Comparison of ENCODE assay signal across 1 cellular context in the genomic region with DNA sequence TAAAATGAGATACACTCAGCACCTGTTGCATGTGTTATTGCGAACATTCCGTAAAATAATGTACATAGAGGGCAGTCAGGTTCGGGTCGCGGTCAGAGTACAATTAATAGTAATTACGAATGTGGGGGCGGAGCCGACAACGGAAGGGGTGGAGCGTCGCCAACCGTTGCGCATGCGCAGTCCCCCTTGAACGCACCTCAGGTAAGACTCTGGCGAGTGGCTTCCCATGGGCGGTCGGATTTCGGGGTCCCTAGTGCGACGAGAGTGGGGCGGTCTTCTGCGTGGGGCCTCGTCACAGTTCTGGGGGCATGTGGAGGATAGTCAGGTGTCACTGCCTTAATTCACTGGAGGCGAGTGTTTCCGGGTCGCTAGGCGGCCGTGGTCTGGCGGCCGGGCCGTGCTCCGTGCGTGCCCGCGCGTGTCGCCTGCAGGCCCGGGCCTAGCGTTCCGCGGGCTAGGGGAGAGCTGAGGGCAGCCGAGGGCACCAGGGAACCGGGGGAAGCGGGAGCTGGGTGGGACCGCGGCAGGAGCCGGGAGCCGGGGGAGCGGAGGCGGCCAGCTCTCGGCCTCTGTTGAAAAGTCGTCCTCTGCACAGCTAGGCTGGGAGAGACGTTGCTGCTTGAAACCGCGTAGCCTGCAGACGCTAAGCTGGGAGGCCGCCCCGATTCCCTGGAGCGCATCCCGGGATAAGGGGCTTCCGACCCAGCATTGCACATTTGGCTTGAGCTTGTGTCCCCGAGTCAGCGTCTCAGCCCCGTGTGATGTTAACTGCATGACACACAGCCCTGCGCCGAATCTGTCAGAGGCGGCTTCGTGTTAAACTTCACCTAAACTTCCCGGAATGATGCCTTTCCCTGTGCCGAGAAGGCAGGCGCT.
TF ChIP-seq lines count a peak whose summit lies in the region.

A gene (plus strand): TSS at position 177 of the 876 bp plus-strand sequence. CDS start 3,209 bp downstream, outside the sequence.

TF ChIP-seq in K562, 482 proteins besides CTCF, POLR2A, EP300 and RAD21 (continued from another document and continues in another):
- TF ChIP-seq, protein P1, sequence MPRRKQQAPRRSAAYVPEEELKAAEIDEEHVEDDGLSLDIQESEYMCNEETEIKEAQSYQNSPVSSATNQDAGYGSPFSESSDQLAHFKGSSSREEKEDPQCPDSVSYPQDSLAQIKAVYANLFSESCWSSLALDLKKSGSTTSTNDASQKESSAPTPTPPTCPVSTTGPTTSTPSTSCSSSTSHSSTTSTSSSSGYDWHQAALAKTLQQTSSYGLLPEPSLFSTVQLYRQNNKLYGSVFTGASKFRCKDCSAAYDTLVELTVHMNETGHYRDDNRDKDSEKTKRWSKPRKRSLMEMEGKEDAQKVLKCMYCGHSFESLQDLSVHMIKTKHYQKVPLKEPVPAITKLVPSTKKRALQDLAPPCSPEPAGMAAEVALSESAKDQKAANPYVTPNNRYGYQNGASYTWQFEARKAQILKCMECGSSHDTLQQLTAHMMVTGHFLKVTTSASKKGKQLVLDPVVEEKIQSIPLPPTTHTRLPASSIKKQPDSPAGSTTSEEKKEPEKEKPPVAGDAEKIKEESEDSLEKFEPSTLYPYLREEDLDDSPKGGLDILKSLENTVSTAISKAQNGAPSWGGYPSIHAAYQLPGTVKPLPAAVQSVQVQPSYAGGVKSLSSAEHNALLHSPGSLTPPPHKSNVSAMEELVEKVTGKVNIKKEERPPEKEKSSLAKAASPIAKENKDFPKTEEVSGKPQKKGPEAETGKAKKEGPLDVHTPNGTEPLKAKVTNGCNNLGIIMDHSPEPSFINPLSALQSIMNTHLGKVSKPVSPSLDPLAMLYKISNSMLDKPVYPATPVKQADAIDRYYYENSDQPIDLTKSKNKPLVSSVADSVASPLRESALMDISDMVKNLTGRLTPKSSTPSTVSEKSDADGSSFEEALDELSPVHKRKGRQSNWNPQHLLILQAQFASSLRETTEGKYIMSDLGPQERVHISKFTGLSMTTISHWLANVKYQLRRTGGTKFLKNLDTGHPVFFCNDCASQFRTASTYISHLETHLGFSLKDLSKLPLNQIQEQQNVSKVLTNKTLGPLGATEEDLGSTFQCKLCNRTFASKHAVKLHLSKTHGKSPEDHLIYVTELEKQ (CRISPR knock-in tag; IDR thresholded peaks at IDR 0.05), result no peak
- 0 out of 2 replicates have a peak, but pooled peaks have one; percentile 52 for TF ChIP-seq ZBTB1 (CRISPR knock-in tag; IDR thresholded peaks at IDR 0.05; ENCODE audit: borderline replicate concordance, low read depth)
- peak; percentile 98 for TF ChIP-seq NRF1 (conservative IDR thresholded peaks at IDR 0.05 in 1 of 2, IDR thresholded peaks at IDR 0.05 in 1 of 2)
- TF ChIP-seq, protein P2, sequence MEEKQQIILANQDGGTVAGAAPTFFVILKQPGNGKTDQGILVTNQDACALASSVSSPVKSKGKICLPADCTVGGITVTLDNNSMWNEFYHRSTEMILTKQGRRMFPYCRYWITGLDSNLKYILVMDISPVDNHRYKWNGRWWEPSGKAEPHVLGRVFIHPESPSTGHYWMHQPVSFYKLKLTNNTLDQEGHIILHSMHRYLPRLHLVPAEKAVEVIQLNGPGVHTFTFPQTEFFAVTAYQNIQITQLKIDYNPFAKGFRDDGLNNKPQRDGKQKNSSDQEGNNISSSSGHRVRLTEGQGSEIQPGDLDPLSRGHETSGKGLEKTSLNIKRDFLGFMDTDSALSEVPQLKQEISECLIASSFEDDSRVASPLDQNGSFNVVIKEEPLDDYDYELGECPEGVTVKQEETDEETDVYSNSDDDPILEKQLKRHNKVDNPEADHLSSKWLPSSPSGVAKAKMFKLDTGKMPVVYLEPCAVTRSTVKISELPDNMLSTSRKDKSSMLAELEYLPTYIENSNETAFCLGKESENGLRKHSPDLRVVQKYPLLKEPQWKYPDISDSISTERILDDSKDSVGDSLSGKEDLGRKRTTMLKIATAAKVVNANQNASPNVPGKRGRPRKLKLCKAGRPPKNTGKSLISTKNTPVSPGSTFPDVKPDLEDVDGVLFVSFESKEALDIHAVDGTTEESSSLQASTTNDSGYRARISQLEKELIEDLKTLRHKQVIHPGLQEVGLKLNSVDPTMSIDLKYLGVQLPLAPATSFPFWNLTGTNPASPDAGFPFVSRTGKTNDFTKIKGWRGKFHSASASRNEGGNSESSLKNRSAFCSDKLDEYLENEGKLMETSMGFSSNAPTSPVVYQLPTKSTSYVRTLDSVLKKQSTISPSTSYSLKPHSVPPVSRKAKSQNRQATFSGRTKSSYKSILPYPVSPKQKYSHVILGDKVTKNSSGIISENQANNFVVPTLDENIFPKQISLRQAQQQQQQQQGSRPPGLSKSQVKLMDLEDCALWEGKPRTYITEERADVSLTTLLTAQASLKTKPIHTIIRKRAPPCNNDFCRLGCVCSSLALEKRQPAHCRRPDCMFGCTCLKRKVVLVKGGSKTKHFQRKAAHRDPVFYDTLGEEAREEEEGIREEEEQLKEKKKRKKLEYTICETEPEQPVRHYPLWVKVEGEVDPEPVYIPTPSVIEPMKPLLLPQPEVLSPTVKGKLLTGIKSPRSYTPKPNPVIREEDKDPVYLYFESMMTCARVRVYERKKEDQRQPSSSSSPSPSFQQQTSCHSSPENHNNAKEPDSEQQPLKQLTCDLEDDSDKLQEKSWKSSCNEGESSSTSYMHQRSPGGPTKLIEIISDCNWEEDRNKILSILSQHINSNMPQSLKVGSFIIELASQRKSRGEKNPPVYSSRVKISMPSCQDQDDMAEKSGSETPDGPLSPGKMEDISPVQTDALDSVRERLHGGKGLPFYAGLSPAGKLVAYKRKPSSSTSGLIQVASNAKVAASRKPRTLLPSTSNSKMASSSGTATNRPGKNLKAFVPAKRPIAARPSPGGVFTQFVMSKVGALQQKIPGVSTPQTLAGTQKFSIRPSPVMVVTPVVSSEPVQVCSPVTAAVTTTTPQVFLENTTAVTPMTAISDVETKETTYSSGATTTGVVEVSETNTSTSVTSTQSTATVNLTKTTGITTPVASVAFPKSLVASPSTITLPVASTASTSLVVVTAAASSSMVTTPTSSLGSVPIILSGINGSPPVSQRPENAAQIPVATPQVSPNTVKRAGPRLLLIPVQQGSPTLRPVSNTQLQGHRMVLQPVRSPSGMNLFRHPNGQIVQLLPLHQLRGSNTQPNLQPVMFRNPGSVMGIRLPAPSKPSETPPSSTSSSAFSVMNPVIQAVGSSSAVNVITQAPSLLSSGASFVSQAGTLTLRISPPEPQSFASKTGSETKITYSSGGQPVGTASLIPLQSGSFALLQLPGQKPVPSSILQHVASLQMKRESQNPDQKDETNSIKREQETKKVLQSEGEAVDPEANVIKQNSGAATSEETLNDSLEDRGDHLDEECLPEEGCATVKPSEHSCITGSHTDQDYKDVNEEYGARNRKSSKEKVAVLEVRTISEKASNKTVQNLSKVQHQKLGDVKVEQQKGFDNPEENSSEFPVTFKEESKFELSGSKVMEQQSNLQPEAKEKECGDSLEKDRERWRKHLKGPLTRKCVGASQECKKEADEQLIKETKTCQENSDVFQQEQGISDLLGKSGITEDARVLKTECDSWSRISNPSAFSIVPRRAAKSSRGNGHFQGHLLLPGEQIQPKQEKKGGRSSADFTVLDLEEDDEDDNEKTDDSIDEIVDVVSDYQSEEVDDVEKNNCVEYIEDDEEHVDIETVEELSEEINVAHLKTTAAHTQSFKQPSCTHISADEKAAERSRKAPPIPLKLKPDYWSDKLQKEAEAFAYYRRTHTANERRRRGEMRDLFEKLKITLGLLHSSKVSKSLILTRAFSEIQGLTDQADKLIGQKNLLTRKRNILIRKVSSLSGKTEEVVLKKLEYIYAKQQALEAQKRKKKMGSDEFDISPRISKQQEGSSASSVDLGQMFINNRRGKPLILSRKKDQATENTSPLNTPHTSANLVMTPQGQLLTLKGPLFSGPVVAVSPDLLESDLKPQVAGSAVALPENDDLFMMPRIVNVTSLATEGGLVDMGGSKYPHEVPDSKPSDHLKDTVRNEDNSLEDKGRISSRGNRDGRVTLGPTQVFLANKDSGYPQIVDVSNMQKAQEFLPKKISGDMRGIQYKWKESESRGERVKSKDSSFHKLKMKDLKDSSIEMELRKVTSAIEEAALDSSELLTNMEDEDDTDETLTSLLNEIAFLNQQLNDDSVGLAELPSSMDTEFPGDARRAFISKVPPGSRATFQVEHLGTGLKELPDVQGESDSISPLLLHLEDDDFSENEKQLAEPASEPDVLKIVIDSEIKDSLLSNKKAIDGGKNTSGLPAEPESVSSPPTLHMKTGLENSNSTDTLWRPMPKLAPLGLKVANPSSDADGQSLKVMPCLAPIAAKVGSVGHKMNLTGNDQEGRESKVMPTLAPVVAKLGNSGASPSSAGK (IDR thresholded peaks at IDR 0.05), result peak; percentile 96
- no peak; the same call in 1 of the 2 replicates for TF ChIP-seq JUN (IDR thresholded peaks at IDR 0.05; ENCODE audit: borderline replicate concordance, low read depth, low read length)
- TF ChIP-seq JUN (CRISPR knock-in tag; IDR thresholded peaks at IDR 0.05; ENCODE audit: borderline replicate concordance), result 0 out of 2 replicates have a peak, but pooled peaks have one; percentile 77
- peak in 1 of 2 experiments; percentile 70; a peak in 2 of 4 replicates for TF ChIP-seq FOXA3 (CRISPR knock-in tag; conservative IDR thresholded peaks at IDR 0.05 in 1 of 2, IDR thresholded peaks at IDR 0.05 in 1 of 2)
- TF ChIP-seq, protein P3, sequence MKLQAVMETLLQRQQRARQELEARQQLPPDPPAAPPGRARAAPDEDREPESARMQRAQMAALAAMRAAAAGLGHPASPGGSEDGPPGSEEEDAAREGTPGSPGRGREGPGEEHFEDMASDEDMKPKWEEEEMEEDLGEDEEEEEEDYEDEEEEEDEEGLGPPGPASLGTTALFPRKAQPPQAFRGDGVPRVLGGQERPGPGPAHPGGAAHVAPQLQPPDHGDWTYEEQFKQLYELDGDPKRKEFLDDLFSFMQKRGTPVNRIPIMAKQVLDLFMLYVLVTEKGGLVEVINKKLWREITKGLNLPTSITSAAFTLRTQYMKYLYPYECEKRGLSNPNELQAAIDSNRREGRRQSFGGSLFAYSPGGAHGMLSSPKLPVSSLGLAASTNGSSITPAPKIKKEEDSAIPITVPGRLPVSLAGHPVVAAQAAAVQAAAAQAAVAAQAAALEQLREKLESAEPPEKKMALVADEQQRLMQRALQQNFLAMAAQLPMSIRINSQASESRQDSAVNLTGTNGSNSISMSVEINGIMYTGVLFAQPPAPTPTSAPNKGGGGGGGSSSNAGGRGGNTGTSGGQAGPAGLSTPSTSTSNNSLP (IDR thresholded peaks at IDR 0.05; ENCODE audit: borderline replicate concordance, low read depth, low read length), result peak; percentile 77; the same call in 1 of the 2 replicates
- TF ChIP-seq ATF7 (IDR thresholded peaks at IDR 0.05), result peak; percentile 55; the same call in 1 of the 2 replicates
- TF ChIP-seq ZNF134 (CRISPR knock-in tag; conservative IDR thresholded peaks at IDR 0.05), result no peak
- TF ChIP-seq BCOR (IDR thresholded peaks at IDR 0.05), result no peak
- TF ChIP-seq, protein P4, sequence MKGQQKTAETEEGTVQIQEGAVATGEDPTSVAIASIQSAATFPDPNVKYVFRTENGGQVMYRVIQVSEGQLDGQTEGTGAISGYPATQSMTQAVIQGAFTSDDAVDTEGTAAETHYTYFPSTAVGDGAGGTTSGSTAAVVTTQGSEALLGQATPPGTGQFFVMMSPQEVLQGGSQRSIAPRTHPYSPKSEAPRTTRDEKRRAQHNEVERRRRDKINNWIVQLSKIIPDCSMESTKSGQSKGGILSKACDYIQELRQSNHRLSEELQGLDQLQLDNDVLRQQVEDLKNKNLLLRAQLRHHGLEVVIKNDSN (CRISPR knock-in tag; IDR thresholded peaks at IDR 0.05), result peak; percentile 37; the same call in 1 of the 2 replicates
- TF ChIP-seq POLR2G (IDR thresholded peaks at IDR 0.05; ENCODE audit: low read depth, low read length), result peak; percentile 89
- TF ChIP-seq, protein P5, sequence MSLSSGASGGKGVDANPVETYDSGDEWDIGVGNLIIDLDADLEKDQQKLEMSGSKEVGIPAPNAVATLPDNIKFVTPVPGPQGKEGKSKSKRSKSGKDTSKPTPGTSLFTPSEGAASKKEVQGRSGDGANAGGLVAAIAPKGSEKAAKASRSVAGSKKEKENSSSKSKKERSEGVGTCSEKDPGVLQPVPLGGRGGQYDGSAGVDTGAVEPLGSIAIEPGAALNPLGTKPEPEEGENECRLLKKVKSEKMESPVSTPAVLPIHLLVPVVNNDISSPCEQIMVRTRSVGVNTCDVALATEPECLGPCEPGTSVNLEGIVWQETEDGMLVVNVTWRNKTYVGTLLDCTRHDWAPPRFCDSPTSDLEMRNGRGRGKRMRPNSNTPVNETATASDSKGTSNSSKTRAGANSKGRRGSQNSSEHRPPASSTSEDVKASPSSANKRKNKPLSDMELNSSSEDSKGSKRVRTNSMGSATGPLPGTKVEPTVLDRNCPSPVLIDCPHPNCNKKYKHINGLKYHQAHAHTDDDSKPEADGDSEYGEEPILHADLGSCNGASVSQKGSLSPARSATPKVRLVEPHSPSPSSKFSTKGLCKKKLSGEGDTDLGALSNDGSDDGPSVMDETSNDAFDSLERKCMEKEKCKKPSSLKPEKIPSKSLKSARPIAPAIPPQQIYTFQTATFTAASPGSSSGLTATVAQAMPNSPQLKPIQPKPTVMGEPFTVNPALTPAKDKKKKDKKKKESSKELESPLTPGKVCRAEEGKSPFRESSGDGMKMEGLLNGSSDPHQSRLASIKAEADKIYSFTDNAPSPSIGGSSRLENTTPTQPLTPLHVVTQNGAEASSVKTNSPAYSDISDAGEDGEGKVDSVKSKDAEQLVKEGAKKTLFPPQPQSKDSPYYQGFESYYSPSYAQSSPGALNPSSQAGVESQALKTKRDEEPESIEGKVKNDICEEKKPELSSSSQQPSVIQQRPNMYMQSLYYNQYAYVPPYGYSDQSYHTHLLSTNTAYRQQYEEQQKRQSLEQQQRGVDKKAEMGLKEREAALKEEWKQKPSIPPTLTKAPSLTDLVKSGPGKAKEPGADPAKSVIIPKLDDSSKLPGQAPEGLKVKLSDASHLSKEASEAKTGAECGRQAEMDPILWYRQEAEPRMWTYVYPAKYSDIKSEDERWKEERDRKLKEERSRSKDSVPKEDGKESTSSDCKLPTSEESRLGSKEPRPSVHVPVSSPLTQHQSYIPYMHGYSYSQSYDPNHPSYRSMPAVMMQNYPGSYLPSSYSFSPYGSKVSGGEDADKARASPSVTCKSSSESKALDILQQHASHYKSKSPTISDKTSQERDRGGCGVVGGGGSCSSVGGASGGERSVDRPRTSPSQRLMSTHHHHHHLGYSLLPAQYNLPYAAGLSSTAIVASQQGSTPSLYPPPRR (CRISPR knock-in tag; IDR thresholded peaks at IDR 0.05; ENCODE audit: borderline replicate concordance), result peak; percentile 73; the same call in 1 of the 2 replicates
- TF ChIP-seq, protein P6, sequence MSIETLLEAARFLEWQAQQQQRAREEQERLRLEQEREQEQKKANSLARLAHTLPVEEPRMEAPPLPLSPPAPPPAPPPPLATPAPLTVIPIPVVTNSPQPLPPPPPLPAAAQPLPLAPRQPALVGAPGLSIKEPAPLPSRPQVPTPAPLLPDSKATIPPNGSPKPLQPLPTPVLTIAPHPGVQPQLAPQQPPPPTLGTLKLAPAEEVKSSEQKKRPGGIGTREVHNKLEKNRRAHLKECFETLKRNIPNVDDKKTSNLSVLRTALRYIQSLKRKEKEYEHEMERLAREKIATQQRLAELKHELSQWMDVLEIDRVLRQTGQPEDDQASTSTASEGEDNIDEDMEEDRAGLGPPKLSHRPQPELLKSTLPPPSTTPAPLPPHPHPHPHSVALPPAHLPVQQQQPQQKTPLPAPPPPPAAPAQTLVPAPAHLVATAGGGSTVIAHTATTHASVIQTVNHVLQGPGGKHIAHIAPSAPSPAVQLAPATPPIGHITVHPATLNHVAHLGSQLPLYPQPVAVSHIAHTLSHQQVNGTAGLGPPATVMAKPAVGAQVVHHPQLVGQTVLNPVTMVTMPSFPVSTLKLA (conservative IDR thresholded peaks at IDR 0.05), result peak; percentile 34 to 80; a peak in 2 of 4 replicates
